ENCODE assay signal across 8 cellular contexts in genomic region chr11:105862736-105863367, GRCh38.
A peak's percentile ranks its signal among the peaks of the same experiment; 100 is the strongest.
DNase-seq lines count a peak whose midpoint lies in the region; ATAC-seq and TF ChIP-seq lines count a peak whose summit lies in the region.

No MANE protein-coding gene starts in this region.

- no peaks in the 10 kb centered on the region for H3K36me3 ChIP-seq in adrenal gland (replicated peaks in 1 of 2)

- DNase-seq in activated CD4-positive, CD25-positive, alpha-beta regulatory T cell (lab: John Stamatoyannopoulos, UW): no peak
- DNase-seq in NCI-H2107 (lab: John Stamatoyannopoulos, UW) (peak; percentile 1), adrenal gland (no peak), iris pigment epithelial cell (ENCODE audit: low read depth) (peak; percentile 67), type B pancreatic cell (ENCODE audit: extremely low spot score, unreplicated experiment) (no peak)

- no peak overlapping the region for H3K27ac ChIP-seq in adrenal gland

- H3K4me1 Mint-ChIP-seq in type B pancreatic cell (ENCODE audit: unreplicated experiment): peaks cover 5% of the 10 kb centered on the region

- TF ChIP-seq CTCF in adrenal gland (IDR thresholded peaks at IDR 0.05) (peak; percentile 34 to 71 (median 58)), type B pancreatic cell (conservative IDR thresholded peaks at IDR 0.05) (peak; percentile 89)

- ATAC-seq in activated CD4-positive, CD25-positive, alpha-beta regulatory T cell treated with anti-CD3 and anti-CD28 coated beads, Interleukin-2, amount 50 U/mL, for 24 hours: peak; percentile 38 to 49
- ATAC-seq in HG02852 (IDR thresholded peaks at IDR 0.05; ENCODE audit: unreplicated experiment) (peak; percentile 85), GM19328 (IDR thresholded peaks at IDR 0.05; ENCODE audit: unreplicated experiment) (no peak)

- H3K4me1 ChIP-seq in adrenal gland (replicated peaks in 1 of 2): no peaks in the 10 kb centered on the region

- TF ChIP-seq POLR2A in adrenal gland (IDR thresholded peaks at IDR 0.05): no peak

- intact Hi-C loops in adrenal gland (cut with DNase I): no loop called here

- peaks cover 3% of the 10 kb centered on the region for H3K27me3 Mint-ChIP-seq in type B pancreatic cell

- no peaks in the 10 kb centered on the region for H3K27me3 ChIP-seq in adrenal gland

- no peaks in the 10 kb centered on the region for H3K9me3 Mint-ChIP-seq in type B pancreatic cell

- H3K4me3 ChIP-seq in adrenal gland: no peak overlapping the region

- WGBS in adrenal gland, 4 donors: 21 to 27% (median 25%) methylated on average over 3 of the region's 3 CpGs

- no peak overlapping the region for H3K4me3 Mint-ChIP-seq in type B pancreatic cell

- H3K9me3 ChIP-seq in adrenal gland (replicated peaks in 1 of 3): no peaks in the 10 kb centered on the region

- no peaks in the 10 kb centered on the region for H3K36me3 Mint-ChIP-seq in type B pancreatic cell

- no peak overlapping the region for H3K27ac Mint-ChIP-seq in type B pancreatic cell

Comparison
In these comparisons a context has a peak if more than half of its experiments do, and no peak if none do; other contexts are left out.
1. DNase-seq: peak in NCI-H2107 (single experiment) and iris pigment epithelial cell (single experiment); none in activated CD4-positive, CD25-positive, alpha-beta regulatory T cell (0 of 4), adrenal gland (0 of 7) and type B pancreatic cell (single experiment).